Comparison of ENCODE assay signal across 8 cellular contexts in genomic region chr1:182839209-182840065, GRCh38.
DNase-seq lines count a peak whose midpoint lies in the region; ATAC-seq, FAIRE-seq and TF ChIP-seq lines count a peak whose summit lies in the region.

DHX9 (plus strand) TSS chr1:182839347; CDS start chr1:182842567, 3,220 bp downstream.

- peak within 1 kb of the TSS; percentile 92 to 99 (median 97) for H3K27ac Mint-ChIP-seq in nephron
- H3K27ac Mint-ChIP-seq in stimulated activated naive CD8-positive, alpha-beta T cell treated with anti-CD3 and anti-CD28 coated beads, Interleukin-15, Interleukin-2, amounts not matched to agents 100 ng/mL and 50 ng/mL, for 24 hours = peak within 1 kb of the TSS; percentile 100

- H3K36me3 ChIP-seq in RWPE2 (ENCODE audit: low read depth) = peaks cover 39% of the 10 kb centered on the region

- H3K4me3 Mint-ChIP-seq in nephron = peak within 1 kb of the TSS; percentile 96 to 98 (median 96)
- H3K4me3 Mint-ChIP-seq in stimulated activated naive CD8-positive, alpha-beta T cell treated with anti-CD3 and anti-CD28 coated beads, Interleukin-15, Interleukin-2, amounts not matched to agents 100 ng/mL and 50 ng/mL, for 24 hours = peak within 1 kb of the TSS; percentile 100

- no peaks in the 10 kb centered on the region for H3K27me3 Mint-ChIP-seq in nephron (ENCODE audit: low read depth)
- no peaks in the 10 kb centered on the region for H3K27me3 Mint-ChIP-seq in stimulated activated naive CD8-positive, alpha-beta T cell treated with anti-CD3 and anti-CD28 coated beads, Interleukin-15, Interleukin-2, amounts not matched to agents 100 ng/mL and 50 ng/mL, for 24 hours

- H3K4me1 ChIP-seq in RWPE2 (ENCODE audit: insufficient read depth, poor library complexity, severe bottlenecking) = peaks cover 12% of the 10 kb centered on the region

- FAIRE-seq in H54 (lab: Jason Lieb, UNC) = peak; percentile 43

- H3K9me3 Mint-ChIP-seq in nephron = no peaks in the 10 kb centered on the region
- H3K9me3 Mint-ChIP-seq in stimulated activated naive CD8-positive, alpha-beta T cell treated with anti-CD3 and anti-CD28 coated beads, Interleukin-15, Interleukin-2, amounts not matched to agents 100 ng/mL and 50 ng/mL, for 24 hours = no peaks in the 10 kb centered on the region

- peak; percentile 98 for TF ChIP-seq POLR2A in H54 (IDR thresholded peaks at IDR 0.05; ENCODE audit: low read depth, low read length)

- H3K27ac ChIP-seq in RWPE2 (ENCODE audit: poor library complexity, severe bottlenecking) = peak within 1 kb of the TSS; percentile 83

- peak; percentile 84 for ATAC-seq in RWPE2 (ENCODE audit: low read depth)

- no peaks in the 10 kb centered on the region for H3K27me3 ChIP-seq in RWPE2 (ENCODE audit: insufficient read depth, poor library complexity, severe bottlenecking)

- H3K4me1 Mint-ChIP-seq in nephron = peaks cover 43% of the 10 kb centered on the region
- H3K4me1 Mint-ChIP-seq in stimulated activated naive CD8-positive, alpha-beta T cell treated with anti-CD3 and anti-CD28 coated beads, Interleukin-15, Interleukin-2, amounts not matched to agents 100 ng/mL and 50 ng/mL, for 24 hours (ENCODE audit: low read depth) = peaks cover 49% of the 10 kb centered on the region

- H3K36me3 Mint-ChIP-seq in nephron (ENCODE audit: low read depth) = peaks cover 33% of the 10 kb centered on the region
- peaks cover 47% of the 10 kb centered on the region for H3K36me3 Mint-ChIP-seq in stimulated activated naive CD8-positive, alpha-beta T cell treated with anti-CD3 and anti-CD28 coated beads, Interleukin-15, Interleukin-2, amounts not matched to agents 100 ng/mL and 50 ng/mL, for 24 hours (ENCODE audit: low read depth)

- peak within 1 kb of the TSS; percentile 74 for H3K4me3 ChIP-seq in RWPE2 (ENCODE audit: severe bottlenecking)
- peak within 1 kb of the TSS; percentile 78 for H3K4me3 ChIP-seq in fibroblast of pulmonary artery (replicated peaks; ENCODE audit: low read depth, low read length)

- peak; percentile 23 for TF ChIP-seq CTCF in RWPE2 (IDR thresholded peaks at IDR 0.05; ENCODE audit: poor library complexity, severe bottlenecking)
- TF ChIP-seq CTCF in fibroblast of pulmonary artery (IDR thresholded peaks at IDR 0.05; ENCODE audit: low read length, missing control alignments) = peak; percentile 6
- peak; percentile 25 to 40 (median 34) for TF ChIP-seq CTCF in nephron (IDR thresholded peaks at IDR 0.05; ENCODE audit: unreplicated experiment in 3 of 3)

- DNase-seq in ELF-1 (ENCODE audit: low read depth, low spot score) = peak; percentile 94
- DNase-seq in H54 (ENCODE audit: insufficient read length, low spot score) = peak; percentile 88
- DNase-seq in LoVo (ENCODE audit: low spot score) = peak; percentile 94
- peak; percentile 90 for DNase-seq in RWPE2 (ENCODE audit: low spot score)
- DNase-seq in activated T-helper 9 cell treated with anti-CD3 and anti-CD28 coated beads, Interleukin-2, amount 50 U/mL, for 16 hours (ENCODE audit: low read depth) = peak; percentile 94
- DNase-seq in fibroblast of pulmonary artery (ENCODE audit: low read depth) = peak; percentile 92

- H3K9me3 ChIP-seq in RWPE2 (ENCODE audit: severe bottlenecking) = no peaks in the 10 kb centered on the region

Comparison
In these comparisons a context has a peak if more than half of its experiments do, and no peak if none do; other contexts are left out.
1. Peak in every context shown above with its lines: DNase-seq, ATAC-seq, H3K4me3 ChIP-seq and H3K27ac ChIP-seq.